Comparison of ENCODE assay signal across 11 cellular contexts in the genomic region with DNA sequence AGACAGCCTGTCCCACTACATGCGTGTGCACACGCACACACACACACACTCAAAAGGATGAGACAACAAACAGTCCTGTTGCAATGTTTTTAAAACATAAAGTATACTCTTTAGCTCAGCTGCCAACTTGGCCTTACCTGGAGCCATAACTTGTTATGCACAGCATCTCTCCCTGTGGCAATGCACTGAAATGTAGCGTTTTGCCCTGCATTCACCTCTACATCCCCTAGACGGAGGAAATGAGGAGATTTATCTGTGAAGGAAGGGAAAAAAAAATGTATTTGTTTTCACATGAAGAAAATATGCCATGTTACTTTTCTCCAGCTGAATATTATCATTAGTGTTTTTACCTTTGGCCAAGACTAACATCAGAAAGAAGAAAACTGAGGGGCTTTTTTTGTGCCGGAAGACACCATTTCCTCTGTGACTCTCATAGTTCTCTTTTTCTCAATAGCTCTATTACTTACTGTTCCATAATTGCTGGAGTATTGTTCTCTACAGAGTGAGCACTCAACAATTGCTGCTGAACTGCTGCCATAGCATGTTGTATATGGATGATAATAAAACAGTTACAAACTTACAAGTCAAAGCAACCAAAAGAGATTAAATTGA.
A peak's percentile ranks its signal among the peaks of the same experiment; 100 is the strongest.
DNase-seq lines count a peak whose midpoint lies in the region; ATAC-seq lines count a peak whose summit lies in the region.
"Had no signal": no experiment of that assay in that cellular context is flagged by ENCODE, and none has a peak within 500 bp of the region (broad histone marks: within the 10 kb centered on the region; RNA-seq: fewer than 3 reads in every experiment).

No MANE protein-coding gene starts in this region.

- H3K27ac Mint-ChIP-seq in activated naive CD8-positive, alpha-beta T cell treated with anti-CD3 and anti-CD28 coated beads for 36 hours = peak overlapping the region; percentile 59
- no peak overlapping the region for H3K27ac Mint-ChIP-seq in activated CD8-positive, alpha-beta memory T cell treated with anti-CD3 and anti-CD28 coated beads, Interleukin-2, amount 10 ng/mL, durations not matched to agents 7 days and 5 days
- no peak overlapping the region for H3K27ac Mint-ChIP-seq in stimulated activated effector memory CD8-positive, alpha-beta T cell treated with anti-CD3 and anti-CD28 coated beads, Interleukin-12 subunit alpha, Interleukin-12 subunit beta, amount 100 ng/mL, for 72 hours
- H3K27ac Mint-ChIP-seq: CD4-positive, CD25-positive, alpha-beta regulatory T cell had no signal

- CTCF ChIA-PET in activated CD8-positive, alpha-beta memory T cell treated with anti-CD3 and anti-CD28 coated beads, Interleukin-2, amount 10 ng/mL, durations not matched to agents 7 days and 5 days (lab: Charles Lee) = no interaction called here

- H3K4me1 Mint-ChIP-seq in activated naive CD8-positive, alpha-beta T cell treated with anti-CD3 and anti-CD28 coated beads for 36 hours = peaks cover 28% of the 10 kb centered on the region
- H3K4me1 Mint-ChIP-seq in activated CD8-positive, alpha-beta memory T cell treated with anti-CD3 and anti-CD28 coated beads, Interleukin-2, amount 10 ng/mL, durations not matched to agents 7 days and 5 days = peaks cover 4% of the 10 kb centered on the region
- no peaks in the 10 kb centered on the region for H3K4me1 Mint-ChIP-seq in stimulated activated effector memory CD8-positive, alpha-beta T cell treated with anti-CD3 and anti-CD28 coated beads, Interleukin-12 subunit alpha, Interleukin-12 subunit beta, amount 100 ng/mL, for 72 hours

- H3K27me3 Mint-ChIP-seq in activated naive CD8-positive, alpha-beta T cell treated with anti-CD3 and anti-CD28 coated beads for 36 hours = no peaks in the 10 kb centered on the region
- no peaks in the 10 kb centered on the region for H3K27me3 Mint-ChIP-seq in activated CD8-positive, alpha-beta memory T cell treated with anti-CD3 and anti-CD28 coated beads, Interleukin-2, amount 10 ng/mL, durations not matched to agents 7 days and 5 days
- H3K27me3 Mint-ChIP-seq: CD4-positive, CD25-positive, alpha-beta regulatory T cell had no signal

- peak overlapping the region; percentile 40 for H3K4me3 Mint-ChIP-seq in activated naive CD8-positive, alpha-beta T cell treated with anti-CD3 and anti-CD28 coated beads for 36 hours
- no peak overlapping the region for H3K4me3 Mint-ChIP-seq in activated CD8-positive, alpha-beta memory T cell treated with anti-CD3 and anti-CD28 coated beads, Interleukin-2, amount 10 ng/mL, durations not matched to agents 7 days and 5 days
- no peak overlapping the region for H3K4me3 Mint-ChIP-seq in stimulated activated effector memory CD8-positive, alpha-beta T cell treated with anti-CD3 and anti-CD28 coated beads, Interleukin-12 subunit alpha, Interleukin-12 subunit beta, amount 100 ng/mL, for 72 hours

- ATAC-seq in GM19438 (IDR thresholded peaks at IDR 0.05; ENCODE audit: low read depth, unreplicated experiment) (peak; percentile 70), HG03025 (IDR thresholded peaks at IDR 0.05; ENCODE audit: low FRiP score, unreplicated experiment) (peak; percentile 69)
- no peak for ATAC-seq in activated CD8-positive, alpha-beta memory T cell treated with anti-CD3 and anti-CD28 coated beads, Interleukin-2, amount 10 ng/mL, durations not matched to agents 7 days and 5 days
- ATAC-seq in stimulated activated effector memory CD8-positive, alpha-beta T cell treated with anti-CD3 and anti-CD28 coated beads, Interleukin-12 subunit alpha, Interleukin-12 subunit beta, amount 100 ng/mL, for 72 hours = no peak
- ATAC-seq: heart left ventricle had no signal

- DNase-seq in activated naive CD8-positive, alpha-beta T cell treated with anti-CD3 and anti-CD28 coated beads for 36 hours = no peak
- DNase-seq in activated CD8-positive, alpha-beta memory T cell treated with anti-CD3 and anti-CD28 coated beads, Interleukin-2, amount 10 ng/mL, durations not matched to agents 7 days and 5 days = no peak
- no peak for DNase-seq in mucosa of gallbladder (ENCODE audit: low spot score)
- no peak for DNase-seq in Ammon's horn (ENCODE audit: low spot score)
- DNase-seq in stimulated activated effector memory CD8-positive, alpha-beta T cell treated with anti-CD3 and anti-CD28 coated beads, Interleukin-12 subunit alpha, Interleukin-12 subunit beta, amount 100 ng/mL, for 72 hours (ENCODE audit: low spot score in 2 of 2) = no peak
- DNase-seq: CD4-positive, CD25-positive, alpha-beta regulatory T cell; heart left ventricle; substantia nigra had no signal

- H3K9me3 Mint-ChIP-seq in activated naive CD8-positive, alpha-beta T cell treated with anti-CD3 and anti-CD28 coated beads for 36 hours = no peaks in the 10 kb centered on the region
- no peaks in the 10 kb centered on the region for H3K9me3 Mint-ChIP-seq in activated CD8-positive, alpha-beta memory T cell treated with anti-CD3 and anti-CD28 coated beads, Interleukin-2, amount 10 ng/mL, durations not matched to agents 7 days and 5 days (ENCODE audit: low read depth)
- no peaks in the 10 kb centered on the region for H3K9me3 Mint-ChIP-seq in stimulated activated effector memory CD8-positive, alpha-beta T cell treated with anti-CD3 and anti-CD28 coated beads, Interleukin-12 subunit alpha, Interleukin-12 subunit beta, amount 100 ng/mL, for 72 hours

- H3K4me3 ChIP-seq in GM08714 (ENCODE audit: low read length) = peak overlapping the region; percentile 50; the same call in 1 of the 2 replicates
- H3K4me3 ChIP-seq: heart left ventricle had no signal

- no peaks in the 10 kb centered on the region for H3K36me3 Mint-ChIP-seq in activated naive CD8-positive, alpha-beta T cell treated with anti-CD3 and anti-CD28 coated beads for 36 hours
- no peaks in the 10 kb centered on the region for H3K36me3 Mint-ChIP-seq in activated CD8-positive, alpha-beta memory T cell treated with anti-CD3 and anti-CD28 coated beads, Interleukin-2, amount 10 ng/mL, durations not matched to agents 7 days and 5 days
- no peaks in the 10 kb centered on the region for H3K36me3 Mint-ChIP-seq in stimulated activated effector memory CD8-positive, alpha-beta T cell treated with anti-CD3 and anti-CD28 coated beads, Interleukin-12 subunit alpha, Interleukin-12 subunit beta, amount 100 ng/mL, for 72 hours
- H3K36me3 Mint-ChIP-seq: CD4-positive, CD25-positive, alpha-beta regulatory T cell had no signal

Comparison
In these comparisons a context has a peak if more than half of its experiments do, and no peak if none do; other contexts are left out.
1. ATAC-seq: peak in GM19438 (single experiment) and HG03025 (single experiment); none in activated CD8-positive, alpha-beta memory T cell treated with anti-CD3 and anti-CD28 coated beads, Interleukin-2, amount 10 ng/mL, durations not matched to agents 7 days and 5 days (single experiment) and stimulated activated effector memory CD8-positive, alpha-beta T cell treated with anti-CD3 and anti-CD28 coated beads, Interleukin-12 subunit alpha, Interleukin-12 subunit beta, amount 100 ng/mL, for 72 hours (single experiment).